In the genomic region with DNA sequence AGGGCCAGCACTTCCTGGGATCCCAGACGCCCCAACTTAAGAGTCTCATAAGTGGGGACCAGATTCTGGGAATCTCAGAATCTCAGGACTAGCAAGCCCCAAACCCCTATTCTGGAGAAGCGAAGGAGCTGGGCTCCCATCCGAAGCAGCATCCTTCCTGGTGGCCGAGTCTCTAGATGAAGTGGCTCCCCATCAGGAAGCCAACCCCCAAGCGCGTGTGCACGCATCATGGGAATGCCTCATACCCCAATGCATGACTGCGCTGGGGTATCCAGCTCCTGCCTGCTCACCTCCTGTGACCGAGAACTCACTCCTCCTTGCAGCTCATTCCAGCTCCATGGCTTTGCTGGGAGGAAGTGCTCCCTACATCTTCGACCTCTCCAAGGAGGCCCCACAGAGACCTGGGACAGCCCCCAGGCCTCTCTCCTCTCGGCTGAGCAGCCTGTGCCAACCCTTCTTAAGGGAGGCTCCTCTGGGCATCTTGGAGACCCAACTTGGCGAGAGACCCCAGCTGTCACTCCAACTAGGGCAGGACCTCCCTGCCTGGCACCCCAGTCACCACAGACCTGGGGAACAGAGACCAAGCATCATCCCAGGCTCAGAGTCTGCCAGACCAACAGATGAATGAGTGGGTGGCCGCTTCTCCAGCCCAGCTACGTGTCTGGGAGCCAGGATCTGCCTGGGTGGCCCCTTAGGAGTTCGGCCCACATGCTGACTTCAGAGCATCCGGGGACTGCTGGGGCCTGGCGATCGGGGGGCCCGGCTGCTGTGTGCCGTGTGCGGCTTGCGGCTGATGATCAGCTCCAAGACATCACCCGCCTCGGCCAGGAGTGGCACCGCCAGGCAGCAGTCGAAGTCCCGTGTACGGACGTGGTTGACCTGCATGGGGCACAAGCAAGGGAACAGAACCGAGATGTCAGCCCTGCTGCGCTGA, we compare ENCODE assay signal across 17 cellular contexts. TPM values are rescaled to one million over a fixed set of nuclear protein-coding genes. Genes with fewer than 3 reads are reported as not detected.
A peak's percentile ranks its signal among the peaks of the same experiment; 100 is the strongest.
DNase-seq lines count a peak whose midpoint lies in the region; ATAC-seq and TF ChIP-seq lines count a peak whose summit lies in the region.
"Had no signal": no experiment of that assay in that cellular context is flagged by ENCODE, and none has a peak within 500 bp of the region (broad histone marks: within the 10 kb centered on the region; RNA-seq: fewer than 3 reads in every experiment).

No MANE protein-coding gene starts in this region.

- no peak overlapping the region for H2AK5ac ChIP-seq in neuronal stem cell (ENCODE audit: low read depth, low read length)

- ATAC-seq in RWPE2 (ENCODE audit: low read depth) (no peak), HG02973 (IDR thresholded peaks at IDR 0.05; ENCODE audit: unreplicated experiment) (no peak)
- ATAC-seq: GM12878, HCT116 had no signal

- peak overlapping the region; percentile 19 for H3K18ac ChIP-seq in neuronal stem cell (ENCODE audit: low read length)

- no peak overlapping the region for H2BK120ac ChIP-seq in neuronal stem cell (ENCODE audit: low read depth, low read length)

- no peak overlapping the region for H2AFZ ChIP-seq in neuronal stem cell (ENCODE audit: low read length)
- H2AFZ ChIP-seq: GM23248 had no signal

- H3K27me3 ChIP-seq in RWPE2 (ENCODE audit: insufficient read depth, poor library complexity, severe bottlenecking) (no peaks in the 10 kb centered on the region), neuronal stem cell (ENCODE audit: control insufficient read depth in 3 of 3, insufficient read depth in 3 of 3, low read depth in 1 of 3, low read length in 3 of 3) (peaks cover 0 to 2% (median 0%) of the 10 kb centered on the region in 3 experiments), spleen (replicated peaks in 1 of 7) (no peaks in the 10 kb centered on the region)
- H3K27me3 ChIP-seq: BLaER1 treated with 17β-estradiol and CSF1 and Interleukin-3, amounts not matched to agents 10 nM and 100 nM had no signal

- peaks cover 6% of the 10 kb centered on the region for H3K4me1 Mint-ChIP-seq in chondrocyte (ENCODE audit: low read depth)
- H3K4me1 Mint-ChIP-seq: CD4-positive, CD25-positive, alpha-beta regulatory T cell had no signal

- peaks cover 20% of the 10 kb centered on the region for H3K4me1 ChIP-seq in RWPE2 (ENCODE audit: insufficient read depth, poor library complexity, severe bottlenecking)
- H3K4me1 ChIP-seq in neuronal stem cell (ENCODE audit: control insufficient read depth in 2 of 2, insufficient read depth in 1 of 2, low read depth in 1 of 2, low read length in 2 of 2) = peaks cover 3% of the 10 kb centered on the region in 2 donors
- H3K4me1 ChIP-seq in spleen = peaks cover 0 to under 1% (median under 1%) of the 10 kb centered on the region in 6 donors

- H3K79me1 ChIP-seq in neuronal stem cell (ENCODE audit: low read depth, low read length) = no peaks in the 10 kb centered on the region

- H3K9me3 Mint-ChIP-seq in chondrocyte (ENCODE audit: low read depth) = no peaks in the 10 kb centered on the region

- H3K36me3 ChIP-seq in RWPE2 (ENCODE audit: low read depth) = no peaks in the 10 kb centered on the region
- peaks cover 0 to 7% of the 10 kb centered on the region in 2 donors for H3K36me3 ChIP-seq in neuronal stem cell (replicated peaks in 1 of 2; ENCODE audit: control insufficient read depth in 2 of 2, insufficient read depth in 2 of 2, low read length in 2 of 2)
- H3K36me3 ChIP-seq in spleen = peaks cover 0 to 60% (median 21%) of the 10 kb centered on the region in 6 donors

- no peak overlapping the region for H3K4me2 ChIP-seq in neuronal stem cell (ENCODE audit: insufficient read depth, low read length, poor library complexity, severe bottlenecking)
- H3K4me2 ChIP-seq: BLaER1 treated with 17β-estradiol and CSF1 and Interleukin-3, amounts not matched to agents 10 nM and 100 nM had no signal

- no peak for TF ChIP-seq POLR2A in spleen (IDR thresholded peaks at IDR 0.05)

- peak; percentile 30 for DNase-seq in RWPE2 (ENCODE audit: low spot score)
- DNase-seq in chondrocyte (ENCODE audit: low spot score) = peak; percentile 89
- no peak for DNase-seq in neuronal stem cell (ENCODE audit: low spot score)
- DNase-seq in spleen = peak; percentile 71
- no peak for DNase-seq in G401 (ENCODE audit: low spot score)
- no peak for DNase-seq in SK-N-DZ (ENCODE audit: low spot score)
- no peak for DNase-seq in NOMO-1 (lab: John Stamatoyannopoulos, UW; ENCODE audit: unreplicated experiment in 2 of 2)
- DNase-seq: ACHN; CD4-positive, CD25-positive, alpha-beta regulatory T cell; GM23248 had no signal

- H3K14ac ChIP-seq in neuronal stem cell (ENCODE audit: low read length) = no peak overlapping the region

- H3K4me3 ChIP-seq in RWPE2 (ENCODE audit: severe bottlenecking) (no peak overlapping the region), neuronal stem cell (ENCODE audit: low read length in 2 of 2) (peak overlapping the region in 1 of 2 donors; percentile 30), spleen (no peak overlapping the region)
- H3K4me3 ChIP-seq: BLaER1 treated with 17β-estradiol and CSF1 and Interleukin-3, amounts not matched to agents 10 nM and 100 nM; GM12878; GM23248 had no signal

- TF ChIP-seq CTCF in RWPE2 (IDR thresholded peaks at IDR 0.05; ENCODE audit: poor library complexity, severe bottlenecking) (no peak), chondrocyte (IDR thresholded peaks at IDR 0.05) (no peak), spleen (IDR thresholded peaks at IDR 0.05 in 8 of 11, conservative IDR thresholded peaks at IDR 0.05 in 3 of 11) (no peak)

- H3K27ac ChIP-seq in RWPE2 (ENCODE audit: poor library complexity, severe bottlenecking) = no peak overlapping the region
- H3K27ac ChIP-seq in neuronal stem cell (replicated peaks; ENCODE audit: low read length) = no peak overlapping the region
- H3K27ac ChIP-seq in spleen = no peak overlapping the region
- H3K27ac ChIP-seq: BLaER1 treated with 17β-estradiol and CSF1 and Interleukin-3, amounts not matched to agents 10 nM and 100 nM; GM23248 had no signal

- intact Hi-C loops in spleen (cut with DNase I; ENCODE audit: low total_unique reads) = no loop called here

- no peak overlapping the region for H2BK15ac ChIP-seq in neuronal stem cell (ENCODE audit: low read length)

- H3K9me3 ChIP-seq in RWPE2 (ENCODE audit: severe bottlenecking) (no peaks in the 10 kb centered on the region), neuronal stem cell (replicated peaks in 1 of 2; ENCODE audit: control insufficient read depth in 2 of 2, insufficient read depth in 1 of 2, low read depth in 1 of 2, low read length in 2 of 2) (no peaks in the 10 kb centered on the region), spleen (no peaks in the 10 kb centered on the region)
- H3K9me3 ChIP-seq: BLaER1 treated with 17β-estradiol and CSF1 and Interleukin-3, amounts not matched to agents 10 nM and 100 nM had no signal

- no peak overlapping the region for H3K23ac ChIP-seq in neuronal stem cell (ENCODE audit: low read depth, low read length, poor library complexity)

- H3K9ac ChIP-seq in neuronal stem cell (ENCODE audit: low read depth, low read length, poor library complexity) = peak overlapping the region; percentile 45
- H3K9ac ChIP-seq: BLaER1 treated with 17β-estradiol and CSF1 and Interleukin-3, amounts not matched to agents 10 nM and 100 nM; GM23248 had no signal

- H3K4me3 Mint-ChIP-seq in chondrocyte (ENCODE audit: unreplicated experiment) = no peak overlapping the region
- H3K4me3 Mint-ChIP-seq: CD4-positive, CD25-positive, alpha-beta regulatory T cell had no signal

- H3K36me3 Mint-ChIP-seq in chondrocyte (ENCODE audit: low read depth) = peaks cover 5% of the 10 kb centered on the region

- no peak overlapping the region for H2BK12ac ChIP-seq in neuronal stem cell (ENCODE audit: low read length)

- H2BK5ac ChIP-seq in neuronal stem cell (ENCODE audit: low read length) = peak overlapping the region; percentile 63

- no peak overlapping the region for H4K8ac ChIP-seq in neuronal stem cell (ENCODE audit: low read depth, low read length)

- no peak overlapping the region for H3K27ac Mint-ChIP-seq in chondrocyte (ENCODE audit: unreplicated experiment)
- H3K27ac Mint-ChIP-seq: CD4-positive, CD25-positive, alpha-beta regulatory T cell had no signal

- H4K91ac ChIP-seq in neuronal stem cell (ENCODE audit: low read depth, low read length, poor library complexity) = peak overlapping the region; percentile 46

- no CpG with 5 or more reads among the region's 31 CpGs for WGBS in neuronal stem cell (ENCODE audit: extremely low coverage in 2 of 2, insufficient read length in 2 of 2, insufficient replicate concordance in 1 of 2), 2 donors
- WGBS in spleen, 5 donors = 87 to 94% (median 92%) methylated on average over 12 to 31 of the region's 31 CpGs

- peaks cover 9% of the 10 kb centered on the region for H3K27me3 Mint-ChIP-seq in chondrocyte (ENCODE audit: low read depth)
- H3K27me3 Mint-ChIP-seq: CD4-positive, CD25-positive, alpha-beta regulatory T cell had no signal

- H3K4ac ChIP-seq in neuronal stem cell (ENCODE audit: low read length) = no peak overlapping the region

- in situ Hi-C loops in G401 (cut with HindIII; ENCODE audit: low sequenced_read_pairs) = no loop called here

RNA-seq across cellular contexts. Expression of gene GRIP2, which starts 46.9 kb away (rescaled TPM):
- total RNA-seq in chondrocyte (0.20 to 0.63 TPM in 2 of 3 replicates, not detected in the other), spleen (1 to 10 TPM in 6 of 7 donors, under 1 TPM in 1; 0.60 to 3.7 (median 1.2) TPM)
- 0.77 TPM for polyA plus RNA-seq in neuronal stem cell (2013, experiment 1 of 2)
- polyA plus RNA-seq in neuronal stem cell (2013, experiment 2 of 2) = 0.62 TPM
- polyA plus RNA-seq in spleen = 1 to 10 TPM in 1 of 3 donors, under 1 TPM in 2; 0.15 to 2.5 (median 0.52) TPM
- total RNA-seq in G401 (2014; rRNA removed; shearing (Covaris generic)) = 1.1 and 1.4 TPM in 2 replicates
- polyA plus RNA-seq in SK-N-DZ (2014; cell fraction: cytosol; rRNA removed) = 0.23 and 0.73 TPM in 2 replicates
- 0.57 and 2.0 TPM in 2 replicates for polyA plus RNA-seq in SK-N-DZ (2014; cell fraction: nucleus; rRNA removed)
- total RNA-seq: A172; CD4-positive, CD25-positive, alpha-beta regulatory T cell; Daoy; GM12878; HT-29 had no signal
- polyA plus RNA-seq: GM12878 had no signal

Comparison
In these comparisons a context has a peak if more than half of its experiments do, and no peak if none do; other contexts are left out.
1. DNase-seq: peak in RWPE2 (single experiment), chondrocyte (single experiment) and spleen (single experiment); none in neuronal stem cell (single experiment), G401 (single experiment), SK-N-DZ (single experiment) and NOMO-1 (0 of 2).